Comparison of ENCODE assay signal across 12 cellular contexts in genomic region chr22:26134654-26135330, GRCh38. TPM values are rescaled to one million over a fixed set of nuclear protein-coding genes. Genes with fewer than 3 reads are reported as not detected.
DNase-seq lines count a peak whose midpoint lies in the region; ATAC-seq and TF ChIP-seq lines count a peak whose summit lies in the region.
"Had no signal": no experiment of that assay in that cellular context is flagged by ENCODE, and none has a peak within 500 bp of the region (broad histone marks: within the 10 kb centered on the region; RNA-seq: fewer than 3 reads in every experiment).

No MANE protein-coding gene starts in this region.

- H3K4me3 ChIP-seq in GM12864 (ENCODE audit: low read depth, low read length) (no peak overlapping the region), NB4 (ENCODE audit: low read depth, low read length) (no peak overlapping the region), esophagus muscularis mucosa (no peak overlapping the region), ovary (no peak overlapping the region)

- H3K36me3 ChIP-seq in esophagus muscularis mucosa (no peaks in the 10 kb centered on the region), ovary (no peaks in the 10 kb centered on the region)

- H3K27ac ChIP-seq in esophagus muscularis mucosa (replicated peaks in 1 of 4) (no peak overlapping the region), ovary (no peak overlapping the region)

- DNase-seq in COR-L47 (lab: John Stamatoyannopoulos, UW) (peak; percentile 28), GM12864 (ENCODE audit: low read depth) (no peak), NB4 (ENCODE audit: low read depth) (peak; percentile 28), esophagus muscularis mucosa (ENCODE audit: extremely low spot score) (peak; percentile 62), ovary (no peak), NOMO-1 treated with dmso at 0.1 percent for 144 hours (lab: John Stamatoyannopoulos, UW; ENCODE audit: unreplicated experiment) (no peak), NCI-H446 treated with DMSO at 0.1 percent for 48 hours (lab: John Stamatoyannopoulos, UW) (no peak)
- DNase-seq: activated CD4-positive, alpha-beta T cell treated with anti-CD3 and anti-CD28 coated beads, Interleukin-2, amount 10 ng/mL, durations not matched to agents 24 days and 14 days; NCI-H2171; nucleus accumbens; stimulated activated naive B cell treated with anti-CD40 and anti-IgM and Interleukin-4, amounts not matched to agents 10 μg/mL and 1 μg/mL and 100 μg/mL, for 72 hours had no signal

- ATAC-seq in HG03460 (IDR thresholded peaks at IDR 0.05; ENCODE audit: unreplicated experiment): no peak
- ATAC-seq: stimulated activated naive B cell treated with anti-CD40 and anti-IgM and Interleukin-4, amounts not matched to agents 10 μg/mL and 1 μg/mL and 100 μg/mL, for 72 hours had no signal

- peaks cover 0 to 65% (median 0%) of the 10 kb centered on the region in 4 donors for H3K27me3 ChIP-seq in esophagus muscularis mucosa
- H3K27me3 ChIP-seq in ovary: no peaks in the 10 kb centered on the region

- intact Hi-C loops in esophagus muscularis mucosa (cut with DNase I): no loop called here
- intact Hi-C loops in ovary (cut with DNase I): no loop called here

- no peak for TF ChIP-seq POLR2A in NB4 (IDR thresholded peaks at IDR 0.05; ENCODE audit: extremely low read depth, insufficient read length)
- TF ChIP-seq POLR2A in esophagus muscularis mucosa (IDR thresholded peaks at IDR 0.05; ENCODE audit: low read depth): no peak
- no peak for TF ChIP-seq POLR2A in ovary (IDR thresholded peaks at IDR 0.05)

- H3K9me3 ChIP-seq in esophagus muscularis mucosa (no peaks in the 10 kb centered on the region), ovary (no peaks in the 10 kb centered on the region)

- H3K4me1 ChIP-seq in esophagus muscularis mucosa (no peaks in the 10 kb centered on the region), ovary (ENCODE audit: insufficient read depth) (no peaks in the 10 kb centered on the region)

- peak; percentile 52 for TF ChIP-seq CTCF in GM12864 (IDR thresholded peaks at IDR 0.05; ENCODE audit: low read depth, low read length, missing control alignments)
- TF ChIP-seq CTCF in NB4 (IDR thresholded peaks at IDR 0.05; ENCODE audit: low read depth, low read length): peak; percentile 46
- no peak for TF ChIP-seq CTCF in esophagus muscularis mucosa (IDR thresholded peaks at IDR 0.05)
- TF ChIP-seq CTCF in ovary (IDR thresholded peaks at IDR 0.05): no peak

- 75% methylated on average over 7 of the region's 7 CpGs for whole genome bisulfite sequencing in esophagus muscularis mucosa
- 67 to 73% (median 72%) methylated on average over 7 of the region's 7 CpGs for WGBS in ovary, 3 donors

- no peak for TF ChIP-seq EP300 in esophagus muscularis mucosa (IDR thresholded peaks at IDR 0.05)
- TF ChIP-seq EP300 in ovary (IDR thresholded peaks at IDR 0.05): no peak

RNA-seq across cellular contexts. Expression of gene SEZ6L, which starts 34.5 kb away (rescaled TPM):
- total RNA-seq in esophagus muscularis mucosa: under 1 TPM; 0.23 to 0.83 (median 0.49) TPM
- total RNA-seq in ovary: under 1 TPM in 4 of 7 donors, not detected in 3; 0.13 to 0.32 (median 0.21) TPM
- under 1 TPM; 0.10 to 0.12 TPM for polyA plus RNA-seq in ovary
- total RNA-seq: activated CD4-positive, alpha-beta T cell treated with anti-CD3 and anti-CD28 coated beads, Interleukin-2, amount 10 ng/mL, durations not matched to agents 24 days and 14 days had no signal

Comparison
In these comparisons a context has a peak if more than half of its experiments do, and no peak if none do; other contexts are left out.
1. DNase-seq: peak in COR-L47 (single experiment), NB4 (single experiment) and esophagus muscularis mucosa (single experiment); none in GM12864 (single experiment), ovary (0 of 5), NOMO-1 treated with dmso at 0.1 percent for 144 hours (single experiment) and NCI-H446 treated with DMSO at 0.1 percent for 48 hours (single experiment).
2. CTCF ChIP-seq: peak in GM12864 (single experiment) and NB4 (single experiment); none in esophagus muscularis mucosa (0 of 3) and ovary (0 of 3).